26 cellular contexts compared by ENCODE assay signal in genomic region chr5:109946610-109947009, GRCh38.
DNase-seq lines count a peak whose midpoint lies in the region; ATAC-seq, FAIRE-seq and TF ChIP-seq lines count a peak whose summit lies in the region.
"Had no signal": no experiment of that assay in that cellular context is flagged by ENCODE, and none has a peak within 500 bp of the region (broad histone marks: within the 10 kb centered on the region; RNA-seq: fewer than 3 reads in every experiment).

No MANE protein-coding gene starts in this region.

- H3K36me3 ChIP-seq in DND-41 (ENCODE audit: insufficient read depth, low read length) (no peaks in the 10 kb centered on the region), MM.1S (replicated peaks; ENCODE audit: insufficient read depth, low read length) (no peaks in the 10 kb centered on the region), neuronal stem cell (replicated peaks in 1 of 2; ENCODE audit: control insufficient read depth in 2 of 2, insufficient read depth in 2 of 2, low read length in 2 of 2) (no peaks in the 10 kb centered on the region), pancreas (no peaks in the 10 kb centered on the region), PC-9 (ENCODE audit: low read depth) (no peaks in the 10 kb centered on the region)

- H3K79me1 ChIP-seq in neuronal stem cell (ENCODE audit: low read depth, low read length), result no peaks in the 10 kb centered on the region

- no peaks in the 10 kb centered on the region for H3K9me3 Mint-ChIP-seq in endothelial cell (ENCODE audit: unreplicated experiment)

- BruUV-seq in PC-9 (replicated peaks; lab: Mats Ljungman, UMichigan), result no TSS peak

- H2BK12ac ChIP-seq in neuronal stem cell (ENCODE audit: low read length), result no peak overlapping the region

- H3K79me2 ChIP-seq in DND-41 (ENCODE audit: insufficient read depth, low read length) (no peaks in the 10 kb centered on the region), MM.1S (ENCODE audit: low read length) (no peaks in the 10 kb centered on the region), PC-9 (ENCODE audit: low read depth) (no peaks in the 10 kb centered on the region)

- H3K4me1 ChIP-seq in DND-41 (ENCODE audit: insufficient read depth, low read length), result peaks cover 28% of the 10 kb centered on the region
- peaks cover 48% of the 10 kb centered on the region for H3K4me1 ChIP-seq in MM.1S (ENCODE audit: low read length)
- H3K4me1 ChIP-seq in neuronal stem cell (ENCODE audit: control insufficient read depth in 2 of 2, insufficient read depth in 1 of 2, low read depth in 1 of 2, low read length in 2 of 2), result peaks cover 8 to 9% of the 10 kb centered on the region in 2 donors
- no peaks in the 10 kb centered on the region for H3K4me1 ChIP-seq in pancreas
- no peaks in the 10 kb centered on the region for H3K4me1 ChIP-seq in PC-9 (replicated peaks; ENCODE audit: insufficient read depth)
- H3K4me1 ChIP-seq: A549 had no signal

- H3K9me2 ChIP-seq in MM.1S (replicated peaks; ENCODE audit: insufficient read depth, low read length), result no peaks in the 10 kb centered on the region
- no peaks in the 10 kb centered on the region for H3K9me2 ChIP-seq in PC-9 (ENCODE audit: insufficient read depth)
- H3K9me2 ChIP-seq: SK-N-SH had no signal

- H3K9ac ChIP-seq in DND-41 (ENCODE audit: low read depth, low read length) (no peak overlapping the region), MM.1S (ENCODE audit: low read length) (no peak overlapping the region), neuronal stem cell (ENCODE audit: low read depth, low read length, poor library complexity) (no peak overlapping the region)
- H3K9ac ChIP-seq: SK-N-SH had no signal

- H3K27ac ChIP-seq in DND-41 (ENCODE audit: low read length) (peak overlapping the region; percentile 67), MM.1S (ENCODE audit: low read length) (no peak overlapping the region), neuronal stem cell (replicated peaks; ENCODE audit: low read length) (no peak overlapping the region), pancreas (no peak overlapping the region), PC-9 (no peak overlapping the region)
- H3K27ac ChIP-seq: A549, HL-60 had no signal

- peak overlapping the region; percentile 69 for H3K27ac Mint-ChIP-seq in endothelial cell (ENCODE audit: unreplicated experiment)
- H3K27ac Mint-ChIP-seq: B cell had no signal

- H3K18ac ChIP-seq in neuronal stem cell (ENCODE audit: low read length), result peak overlapping the region; percentile 63

- H3K23ac ChIP-seq in neuronal stem cell (ENCODE audit: low read depth, low read length, poor library complexity), result no peak overlapping the region

- no peak for ATAC-seq in DND-41 (ENCODE audit: insufficient read depth, low read depth)
- no peak for ATAC-seq in GM21515 (IDR thresholded peaks at IDR 0.05; ENCODE audit: unreplicated experiment)
- no peak for ATAC-seq in pancreas
- ATAC-seq: A549, HCT116, K562, Panc1 had no signal

- no peak for FAIRE-seq in pancreas (lab: Jason Lieb, UNC)
- FAIRE-seq: A549, GM12892, GM18507, H1, HepG2, K562 had no signal

- H3K4me1 Mint-ChIP-seq in endothelial cell (ENCODE audit: unreplicated experiment), result peaks cover 31% of the 10 kb centered on the region
- H3K4me1 Mint-ChIP-seq: B cell had no signal

- H3K9me3 ChIP-seq in DND-41 (ENCODE audit: insufficient read depth, low read length, severe bottlenecking) (no peaks in the 10 kb centered on the region), MM.1S (replicated peaks; ENCODE audit: insufficient read depth, low read length) (no peaks in the 10 kb centered on the region), neuronal stem cell (replicated peaks in 1 of 2; ENCODE audit: control insufficient read depth in 2 of 2, insufficient read depth in 1 of 2, low read depth in 1 of 2, low read length in 2 of 2) (no peaks in the 10 kb centered on the region), pancreas (no peaks in the 10 kb centered on the region), PC-9 (ENCODE audit: insufficient read depth, low read depth) (no peaks in the 10 kb centered on the region)
- H3K9me3 ChIP-seq: A549, SK-N-SH had no signal

- no peak overlapping the region for H4K8ac ChIP-seq in neuronal stem cell (ENCODE audit: low read depth, low read length)

- H2BK5ac ChIP-seq in neuronal stem cell (ENCODE audit: low read length), result no peak overlapping the region

- peaks cover 8% of the 10 kb centered on the region for H3K27me3 Mint-ChIP-seq in endothelial cell (ENCODE audit: unreplicated experiment)

- no peak overlapping the region for H3K4me3 ChIP-seq in DND-41 (ENCODE audit: low read depth in 1 of 2, low read length in 2 of 2)
- no peak overlapping the region for H3K4me3 ChIP-seq in MM.1S (ENCODE audit: low read length)
- H3K4me3 ChIP-seq in neuronal stem cell (ENCODE audit: low read length in 2 of 2), result no peak overlapping the region
- H3K4me3 ChIP-seq in pancreas, result no peak overlapping the region
- no peak overlapping the region for H3K4me3 ChIP-seq in PC-9
- H3K4me3 ChIP-seq: A549, K562 had no signal

- DNase-seq in DND-41 (no peak), MM.1S (no peak), endothelial cell (ENCODE audit: low spot score) (no peak), neuronal stem cell (ENCODE audit: low spot score) (no peak), pancreas (no peak), PC-9 (no peak)
- DNase-seq: DMS79 treated with DMSO at 0.1 percent for 48 hours, NCI-H1092, NCI-H1436, NCI-H187 treated with DMSO at 0.1 percent for 48 hours, NCI-H2107, NCI-H2227 treated with DMSO at 0.1 percent for 48 hours, NCI-H510A, SIG-M5, SK-N-SH had no signal

- H3K36me3 Mint-ChIP-seq in endothelial cell (ENCODE audit: low read depth, unreplicated experiment), result no peaks in the 10 kb centered on the region

- WGBS in neuronal stem cell (ENCODE audit: extremely low coverage in 2 of 2, insufficient read length in 2 of 2, insufficient replicate concordance in 1 of 2), 2 donors, result no CpG with 5 or more reads among the region's 4 CpGs
- WGBS in pancreas, 2 donors, result 72 to 74% methylated on average over 4 of the region's 4 CpGs

- H3K27me3 ChIP-seq in DND-41 (ENCODE audit: insufficient read depth, low read length, poor library complexity) (no peaks in the 10 kb centered on the region), MM.1S (replicated peaks; ENCODE audit: insufficient read depth, low read length) (no peaks in the 10 kb centered on the region), neuronal stem cell (ENCODE audit: control insufficient read depth in 3 of 3, insufficient read depth in 3 of 3, low read depth in 1 of 3, low read length in 3 of 3) (no peaks in the 10 kb centered on the region), pancreas (no peaks in the 10 kb centered on the region), PC-9 (ENCODE audit: insufficient read depth, low read depth) (no peaks in the 10 kb centered on the region)

- no peak overlapping the region for H2AK5ac ChIP-seq in neuronal stem cell (ENCODE audit: low read depth, low read length)

- no peak overlapping the region for H3K4me2 ChIP-seq in DND-41 (ENCODE audit: insufficient read depth, low read length)
- H3K4me2 ChIP-seq in MM.1S (ENCODE audit: low read depth, low read length), result peak overlapping the region; percentile 73
- H3K4me2 ChIP-seq in neuronal stem cell (ENCODE audit: insufficient read depth, low read length, poor library complexity, severe bottlenecking), result no peak overlapping the region
- H3K4me2 ChIP-seq in PC-9, result no peak overlapping the region
- H3K4me2 ChIP-seq: A549, SK-N-SH had no signal

- no peak overlapping the region for H3K14ac ChIP-seq in neuronal stem cell (ENCODE audit: low read length)

- TF ChIP-seq CTCF in DND-41 (IDR thresholded peaks at IDR 0.05; ENCODE audit: borderline replicate concordance, extremely low read depth, low read length, poor library complexity, severe bottlenecking), result no peak
- TF ChIP-seq CTCF in MM.1S (IDR thresholded peaks at IDR 0.05; ENCODE audit: low read length), result no peak
- no peak for TF ChIP-seq CTCF in endothelial cell (IDR thresholded peaks at IDR 0.05; ENCODE audit: unreplicated experiment)
- TF ChIP-seq CTCF in pancreas (IDR thresholded peaks at IDR 0.05), result no peak
- TF ChIP-seq CTCF in PC-9 (conservative IDR thresholded peaks at IDR 0.05), result no peak

- H2BK120ac ChIP-seq in neuronal stem cell (ENCODE audit: low read depth, low read length), result no peak overlapping the region

- H3K4ac ChIP-seq in neuronal stem cell (ENCODE audit: low read length), result no peak overlapping the region

- intact Hi-C loops in pancreas (cut with DNase I) (no loop called here), PC-9 (cut with micrococcal nuclease; ENCODE audit: unreplicated experiment) (no loop called here)

- POLR2A ChIA-PET in PC-9 (lab: Charles Lee; ENCODE audit: unreplicated experiment), result no interaction called here

- H3K4me3 Mint-ChIP-seq in endothelial cell (ENCODE audit: unreplicated experiment), result no peak overlapping the region
- H3K4me3 Mint-ChIP-seq: B cell had no signal

- H2AFZ ChIP-seq in DND-41 (ENCODE audit: low read depth, low read length), result peak overlapping the region; percentile 16; the same call in 1 of the 2 replicates
- H2AFZ ChIP-seq in MM.1S (ENCODE audit: low read length), result no peak overlapping the region
- no peak overlapping the region for H2AFZ ChIP-seq in neuronal stem cell (ENCODE audit: low read length)
- H2AFZ ChIP-seq in PC-9, result no peak overlapping the region

- H4K20me1 ChIP-seq in DND-41 (ENCODE audit: insufficient read depth, low read length) (no peaks in the 10 kb centered on the region), MM.1S (ENCODE audit: insufficient read depth, low read length) (no peaks in the 10 kb centered on the region), PC-9 (ENCODE audit: insufficient read depth) (no peaks in the 10 kb centered on the region)

- peaks cover 18% of the 10 kb centered on the region for H3F3A ChIP-seq in MM.1S (ENCODE audit: insufficient read depth, low read length)
- no peaks in the 10 kb centered on the region for H3F3A ChIP-seq in PC-9 (ENCODE audit: insufficient read depth, low read depth)

- H2BK15ac ChIP-seq in neuronal stem cell (ENCODE audit: low read length), result no peak overlapping the region

- no peak overlapping the region for H4K91ac ChIP-seq in neuronal stem cell (ENCODE audit: low read depth, low read length, poor library complexity)

- CTCF ChIA-PET in PC-9 (lab: Charles Lee), result no interaction called here
